Comparison of ENCODE assay signal across 9 cellular contexts in genomic region chr5:142433526-142434321, GRCh38.
A peak's percentile ranks its signal among the peaks of the same experiment; 100 is the strongest.
DNase-seq lines count a peak whose midpoint lies in the region; ATAC-seq and TF ChIP-seq lines count a peak whose summit lies in the region.
"Had no signal": no experiment of that assay in that cellular context is flagged by ENCODE, and none has a peak within 500 bp of the region (broad histone marks: within the 10 kb centered on the region; RNA-seq: fewer than 3 reads in every experiment).

No MANE protein-coding gene starts in this region.

- POLR2A ChIA-PET in A673 (lab: Charles Lee; ENCODE audit: low non-redundant PET), result no interaction called here

- TF ChIP-seq CTCF in A673 (conservative IDR thresholded peaks at IDR 0.05; ENCODE audit: low read depth, low read length) (no peak), ovary (IDR thresholded peaks at IDR 0.05) (no peak), dorsolateral prefrontal cortex (IDR thresholded peaks at IDR 0.05 in 54 of 56, conservative IDR thresholded peaks at IDR 0.05 in 2 of 56; ENCODE audit: low read depth in 1 of 56, partially characterized antibody in 56 of 56) (no peak)

- intact Hi-C loops in A673 (cut with micrococcal nuclease; ENCODE audit: unreplicated experiment), result loop anchor here (10.0 kb wide), 2 partner anchors 109 to 279 kb away; partner anchors contain the start of gene SPRY4
- intact Hi-C loops in ovary (cut with DNase I), result loop anchor here in 1 of 4 donors (2.0 kb wide), 1 partner anchor 63 kb away; no protein-coding TSS in a partner anchor
- intact Hi-C loops in dorsolateral prefrontal cortex (cut with DNase I), result no loop called here

- peak overlapping the region; percentile 70 for H3K9ac ChIP-seq in adipocyte (ENCODE audit: low read length)

- 9 to 31% (median 9%) methylated on average over 8 of the region's 8 CpGs for WGBS in ovary, 3 donors

- H3K4me3 ChIP-seq in A673 (ENCODE audit: low read depth, low read length, poor library complexity, severe bottlenecking), result no peak overlapping the region
- peak overlapping the region; percentile 66 for H3K4me3 ChIP-seq in adipocyte (ENCODE audit: low read length)
- H3K4me3 ChIP-seq in ovary, result no peak overlapping the region
- no peak overlapping the region for H3K4me3 ChIP-seq in dorsolateral prefrontal cortex

- TF ChIP-seq POLR2A in ovary (IDR thresholded peaks at IDR 0.05), result no peak

- ATAC-seq in GM21717 (IDR thresholded peaks at IDR 0.05; ENCODE audit: unreplicated experiment), result no peak

- H3K27me3 ChIP-seq in A673 (replicated peaks; ENCODE audit: insufficient read depth, low read depth, low read length, poor library complexity) (no peaks in the 10 kb centered on the region), adipocyte (replicated peaks; ENCODE audit: control insufficient read depth, insufficient read depth, low read length) (no peaks in the 10 kb centered on the region), ovary (no peaks in the 10 kb centered on the region), dorsolateral prefrontal cortex (peaks cover 0 to 4% (median 0%) of the 10 kb centered on the region in 45 donors)

- H3K36me3 ChIP-seq in A673 (ENCODE audit: insufficient read depth, low read length, poor library complexity, severe bottlenecking), result no peaks in the 10 kb centered on the region
- H3K36me3 ChIP-seq in adipocyte (ENCODE audit: control insufficient read depth, insufficient read depth, low read length, severe bottlenecking), result no peaks in the 10 kb centered on the region
- H3K36me3 ChIP-seq in ovary, result no peaks in the 10 kb centered on the region

- TF ChIP-seq EP300 in ovary (IDR thresholded peaks at IDR 0.05), result no peak

- peak; percentile 67 for DNase-seq in A673 (ENCODE audit: low spot score)
- DNase-seq in GM03348 (ENCODE audit: low spot score), result peak; percentile 63
- peak; percentile 50 for DNase-seq in adipocyte (ENCODE audit: low read depth)
- DNase-seq in islet precursor cell, result peak; percentile 42
- DNase-seq in stimulated activated CD4-positive, alpha-beta T cell treated with anti-CD3 and anti-CD28 coated beads, Interleukin-15, amount 100 ng/mL, for 24 hours, result no peak
- DNase-seq in ovary, result no peak
- DNase-seq in dorsolateral prefrontal cortex, result no peak
- DNase-seq: NCI-H1930 had no signal

- H3K27ac ChIP-seq in A673 (ENCODE audit: low read depth, low read length, poor library complexity, severe bottlenecking) (peak overlapping the region; percentile 58), ovary (no peak overlapping the region), dorsolateral prefrontal cortex (no peak overlapping the region)

- peaks cover 59% of the 10 kb centered on the region for H3K4me1 ChIP-seq in A673 (ENCODE audit: insufficient read depth, low read length, poor library complexity, severe bottlenecking)
- peaks cover 29% of the 10 kb centered on the region for H3K4me1 ChIP-seq in adipocyte (ENCODE audit: control insufficient read depth, insufficient read depth, low read length)
- no peaks in the 10 kb centered on the region for H3K4me1 ChIP-seq in ovary (ENCODE audit: insufficient read depth)

- no TSS peak for BruUV-seq in A673 (replicated peaks; lab: Mats Ljungman, UMichigan)

- no peaks in the 10 kb centered on the region for H3K9me3 ChIP-seq in A673 (ENCODE audit: low read depth, low read length, poor library complexity, severe bottlenecking)
- no peaks in the 10 kb centered on the region for H3K9me3 ChIP-seq in adipocyte (ENCODE audit: control insufficient read depth, low read length)
- no peaks in the 10 kb centered on the region for H3K9me3 ChIP-seq in ovary

- CTCF ChIA-PET in A673 (lab: Charles Lee), result no interaction called here

Comparison
In these comparisons a context has a peak if more than half of its experiments do, and no peak if none do; other contexts are left out.
1. DNase-seq: peak in A673 (single experiment), GM03348 (single experiment), adipocyte (single experiment) and islet precursor cell (single experiment); none in stimulated activated CD4-positive, alpha-beta T cell treated with anti-CD3 and anti-CD28 coated beads, Interleukin-15, amount 100 ng/mL, for 24 hours (single experiment), ovary (0 of 5) and dorsolateral prefrontal cortex (0 of 10).